In the genomic region with DNA sequence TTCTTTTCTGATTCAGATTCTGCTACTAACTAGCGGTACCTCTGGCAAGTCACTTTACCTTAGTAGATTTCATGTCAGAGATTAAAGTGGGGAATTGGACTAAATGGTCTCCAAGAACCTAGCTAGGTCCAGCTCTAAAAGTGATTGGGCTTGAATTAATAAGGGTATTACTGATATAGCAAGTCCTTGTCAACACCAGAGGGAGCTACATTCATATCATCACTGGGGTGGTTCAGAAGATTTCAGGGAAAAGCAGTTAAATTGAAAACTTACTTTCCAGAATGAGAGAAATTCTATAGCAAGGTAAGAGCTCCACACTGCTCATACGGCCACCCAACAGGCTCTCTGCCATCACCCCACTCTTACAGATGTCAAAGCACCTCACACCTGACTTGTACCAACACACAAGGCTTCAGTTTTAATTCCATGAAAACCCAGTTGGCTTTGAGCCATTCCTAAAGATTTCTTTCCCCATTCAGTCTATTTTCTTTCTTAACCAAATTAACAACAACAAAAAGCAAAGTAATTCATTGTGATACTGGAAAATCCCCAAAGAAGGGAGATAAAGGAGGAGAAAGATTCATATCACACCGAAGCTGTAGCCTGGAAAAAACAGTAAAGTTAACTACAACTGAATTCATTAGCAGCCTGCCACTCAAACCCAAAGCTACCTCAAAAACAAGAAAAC, we compare ENCODE assay signal across 2 cellular contexts.
TF ChIP-seq lines count a peak whose summit lies in the region.

No MANE protein-coding gene starts in this region.

TF ChIP-seq in GM12878, 131 proteins besides CTCF, POLR2A, EP300 and RAD21:
- TF ChIP-seq SUZ12 (IDR thresholded peaks at IDR 0.05; ENCODE audit: unreplicated experiment) (no peak), SMC3 (IDR thresholded peaks at IDR 0.05; ENCODE audit: borderline replicate concordance, low read length) (peak; percentile 62; the same call in 1 of the 2 replicates), PKNOX1 (IDR thresholded peaks at IDR 0.05) (peak; percentile 42; the same call in 1 of the 2 replicates), MEF2A (IDR thresholded peaks at IDR 0.05; ENCODE audit: insufficient read depth, low read depth, low read length) (no peak), ZNF274 (IDR thresholded peaks at IDR 0.05; ENCODE audit: insufficient read depth, insufficient read length) (no peak)

TF ChIP-seq in HepG2, 621 proteins besides CTCF, POLR2A, EP300 and RAD21:
- TF ChIP-seq SMARCE1 (IDR thresholded peaks at IDR 0.05; ENCODE audit: borderline replicate concordance) (no peak), SMC3 (IDR thresholded peaks at IDR 0.05; ENCODE audit: low read length) (peak; percentile 49), STAG1 (CRISPR knock-in tag; IDR thresholded peaks at IDR 0.05) (peak; percentile 70), ZNF7 (CRISPR knock-in tag; IDR thresholded peaks at IDR 0.05) (no peak), RARG (CRISPR knock-in tag; IDR thresholded peaks at IDR 0.05; ENCODE audit: low read depth) (no peak), PITX1 (CRISPR knock-in tag; IDR thresholded peaks at IDR 0.05) (no peak), CEBPB (IDR thresholded peaks at IDR 0.05; ENCODE audit: borderline replicate concordance, low read depth, low read length) (no peak), ZNF136 (CRISPR knock-in tag; IDR thresholded peaks at IDR 0.05; ENCODE audit: low read depth) (no peak), ZNF775 (CRISPR knock-in tag; IDR thresholded peaks at IDR 0.05; ENCODE audit: borderline replicate concordance) (no peak), MIXL1 (CRISPR knock-in tag; IDR thresholded peaks at IDR 0.05) (peak; percentile 23; the same call in 1 of the 2 replicates)
- TF ChIP-seq, protein P1, sequence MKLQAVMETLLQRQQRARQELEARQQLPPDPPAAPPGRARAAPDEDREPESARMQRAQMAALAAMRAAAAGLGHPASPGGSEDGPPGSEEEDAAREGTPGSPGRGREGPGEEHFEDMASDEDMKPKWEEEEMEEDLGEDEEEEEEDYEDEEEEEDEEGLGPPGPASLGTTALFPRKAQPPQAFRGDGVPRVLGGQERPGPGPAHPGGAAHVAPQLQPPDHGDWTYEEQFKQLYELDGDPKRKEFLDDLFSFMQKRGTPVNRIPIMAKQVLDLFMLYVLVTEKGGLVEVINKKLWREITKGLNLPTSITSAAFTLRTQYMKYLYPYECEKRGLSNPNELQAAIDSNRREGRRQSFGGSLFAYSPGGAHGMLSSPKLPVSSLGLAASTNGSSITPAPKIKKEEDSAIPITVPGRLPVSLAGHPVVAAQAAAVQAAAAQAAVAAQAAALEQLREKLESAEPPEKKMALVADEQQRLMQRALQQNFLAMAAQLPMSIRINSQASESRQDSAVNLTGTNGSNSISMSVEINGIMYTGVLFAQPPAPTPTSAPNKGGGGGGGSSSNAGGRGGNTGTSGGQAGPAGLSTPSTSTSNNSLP (IDR thresholded peaks at IDR 0.05; ENCODE audit: low read depth, low read length): 0 out of 2 replicates have a peak, but pooled peaks have one; percentile 14
TF ChIP-seq in HepG2: peak in this region for 4.
